In the genomic region with DNA sequence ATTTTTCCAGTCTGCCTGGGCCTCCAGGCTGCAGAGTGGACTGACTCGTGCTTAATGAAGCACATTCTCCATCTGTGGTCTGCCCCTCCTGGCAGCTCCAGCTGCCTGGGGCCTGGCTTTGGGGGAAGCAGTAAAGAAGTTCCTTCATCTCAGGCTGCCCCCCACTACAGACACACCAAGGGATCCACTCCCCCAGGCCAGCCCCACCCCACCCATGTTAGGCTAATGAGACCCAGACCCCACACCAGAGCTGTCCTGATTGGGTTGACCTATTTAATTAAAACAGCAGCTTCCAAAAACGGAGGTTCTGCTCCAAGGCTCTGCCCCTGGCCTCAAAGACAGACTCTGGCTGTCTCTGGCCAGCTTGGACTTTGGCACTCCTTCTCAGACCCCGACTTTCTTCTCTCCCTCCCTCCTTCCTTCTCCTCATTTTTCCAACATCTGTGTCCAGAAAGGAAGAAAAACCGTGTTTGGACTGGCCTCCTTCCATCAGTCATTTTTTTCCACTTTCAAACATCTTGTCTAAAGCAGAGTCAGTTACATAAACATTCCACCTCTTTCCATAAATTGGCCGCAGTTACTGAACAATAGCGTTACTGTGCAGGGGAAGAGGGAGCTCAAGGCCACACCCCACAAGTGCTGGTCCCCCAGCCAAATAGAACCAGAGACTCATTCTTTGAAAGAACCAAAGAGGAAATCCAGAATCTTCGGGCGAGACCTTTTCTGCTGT, we compare ENCODE assay signal across 12 cellular contexts. TPM values are rescaled to one million over a fixed set of nuclear protein-coding genes. Genes with fewer than 3 reads are reported as not detected.
DNase-seq lines count a peak whose midpoint lies in the region; ATAC-seq, FAIRE-seq and TF ChIP-seq lines count a peak whose summit lies in the region.
"Had no signal": no experiment of that assay in that cellular context is flagged by ENCODE, and none has a peak within 500 bp of the region (broad histone marks: within the 10 kb centered on the region; RNA-seq: fewer than 3 reads in every experiment).

No MANE protein-coding gene starts in this region.

- peaks cover 10% of the 10 kb centered on the region for H3K27me3 Mint-ChIP-seq in type B pancreatic cell

- H3K9me1 ChIP-seq in keratinocyte (ENCODE audit: control insufficient read depth, extremely low read depth, insufficient read depth, low read length), result no peaks in the 10 kb centered on the region

- peak overlapping the region; percentile 45 for H3K4me2 ChIP-seq in mammary epithelial cell (ENCODE audit: insufficient read depth, low read depth, low read length)
- no peak overlapping the region for H3K4me2 ChIP-seq in keratinocyte (ENCODE audit: control insufficient read depth, extremely low read depth, insufficient read depth, low read depth, low read length)

- H3K79me2 ChIP-seq in mammary epithelial cell (ENCODE audit: insufficient read depth, low read length) (no peaks in the 10 kb centered on the region), keratinocyte (ENCODE audit: control insufficient read depth, insufficient read depth, low read length) (no peaks in the 10 kb centered on the region)

- intact Hi-C loops in mammary epithelial cell (cut with micrococcal nuclease), result loop anchor here (5.0 kb wide), 1 partner anchor 35 kb away; no protein-coding TSS in a partner anchor

- H3K9ac ChIP-seq in mammary epithelial cell (ENCODE audit: insufficient read depth, low read length) (no peak overlapping the region), keratinocyte (ENCODE audit: control insufficient read depth, extremely low read depth, insufficient read depth, low read length) (no peak overlapping the region)

- H3K36me3 ChIP-seq in mammary epithelial cell (ENCODE audit: insufficient read depth, low read length), result no peaks in the 10 kb centered on the region
- H3K36me3 ChIP-seq in keratinocyte (ENCODE audit: control insufficient read depth in 2 of 2, extremely low read depth in 1 of 2, insufficient read depth in 2 of 2, low read length in 2 of 2), result no peaks in the 10 kb centered on the region

- H3K9me3 Mint-ChIP-seq in type B pancreatic cell, result no peaks in the 10 kb centered on the region
- H3K9me3 Mint-ChIP-seq: central memory CD8-positive, alpha-beta T cell had no signal

- H4K20me1 ChIP-seq in mammary epithelial cell (ENCODE audit: insufficient read depth, low read length), result no peaks in the 10 kb centered on the region
- H4K20me1 ChIP-seq in keratinocyte (ENCODE audit: control insufficient read depth, extremely low read depth, insufficient read depth, low read length), result no peaks in the 10 kb centered on the region

- no peak overlapping the region for H3K4me3 Mint-ChIP-seq in type B pancreatic cell
- H3K4me3 Mint-ChIP-seq: central memory CD8-positive, alpha-beta T cell; T-helper 17 cell had no signal

- peak overlapping the region; percentile 42 for H3K27ac ChIP-seq in mammary epithelial cell (ENCODE audit: insufficient read depth, low read depth, low read length)
- H3K27ac ChIP-seq in keratinocyte (ENCODE audit: control insufficient read depth, insufficient read depth, low read length), result no peak overlapping the region

- DNase-seq in HFF-Myc (ENCODE audit: extremely low read depth, low read depth) (peak; percentile 94), mammary epithelial cell (peak; percentile 72), keratinocyte (ENCODE audit: low read depth, low spot score) (no peak), stromal cell of bone marrow (ENCODE audit: low read depth) (peak; percentile 93), type B pancreatic cell (ENCODE audit: extremely low spot score, unreplicated experiment) (no peak), HT-29 (ENCODE audit: low spot score) (no peak)
- DNase-seq: activated CD8-positive, alpha-beta memory T cell treated with anti-CD3 and anti-CD28 coated beads, Interleukin-2, amount 50 U/mL, for 48 hours; NCI-H345; T-helper 17 cell had no signal

- H3K4me1 Mint-ChIP-seq in type B pancreatic cell (ENCODE audit: unreplicated experiment), result peaks cover 16% of the 10 kb centered on the region
- H3K4me1 Mint-ChIP-seq: central memory CD8-positive, alpha-beta T cell; T-helper 17 cell had no signal

- no peaks in the 10 kb centered on the region for H3K36me3 Mint-ChIP-seq in type B pancreatic cell

- H3K4me3 ChIP-seq in HFF-Myc (replicated peaks; ENCODE audit: low read depth, low read length) (no peak overlapping the region), mammary epithelial cell (replicated peaks in 1 of 3; ENCODE audit: insufficient read depth in 1 of 3, low read depth in 2 of 3, low read length in 3 of 3) (no peak overlapping the region), keratinocyte (ENCODE audit: control insufficient read depth in 2 of 3, extremely low read depth in 1 of 3, insufficient read depth in 2 of 3, low read depth in 1 of 3, low read length in 3 of 3) (no peak overlapping the region)

- dilution Hi-C loops in mammary epithelial cell (cut with HindIII; ENCODE audit: low sequenced_read_pairs), result no loop called here
- dilution Hi-C loops in keratinocyte (cut with MboI; ENCODE audit: extremely low pct_ligation_motif_present, low sequenced_read_pairs), result no loop called here

- H3K9me3 ChIP-seq in mammary epithelial cell (replicated peaks; ENCODE audit: insufficient read depth, low read length) (no peaks in the 10 kb centered on the region), keratinocyte (ENCODE audit: control insufficient read depth, low read depth, low read length) (no peaks in the 10 kb centered on the region)

- CTCF ChIA-PET in mammary epithelial cell (lab: Charles Lee; ENCODE audit: low non-redundant PET), result no interaction called here

- no peak for ATAC-seq in activated CD4-positive, CD25-positive, alpha-beta regulatory T cell treated with anti-CD3 and anti-CD28 coated beads, Interleukin-2, amount 50 U/mL, for 24 hours
- no peak for ATAC-seq in GM19397 (IDR thresholded peaks at IDR 0.05; ENCODE audit: unreplicated experiment)
- ATAC-seq: T-helper 17 cell had no signal

- BruUV-seq in mammary epithelial cell (replicated peaks; lab: Mats Ljungman, UMichigan), result no TSS peak

- H3K27me3 ChIP-seq in mammary epithelial cell (ENCODE audit: insufficient read depth, low read length), result no peaks in the 10 kb centered on the region
- H3K27me3 ChIP-seq in keratinocyte (ENCODE audit: control insufficient read depth, extremely low read depth, insufficient read depth, low read length), result no peaks in the 10 kb centered on the region

- peak overlapping the region; percentile 84 for H2AFZ ChIP-seq in mammary epithelial cell (ENCODE audit: low read depth, low read length)
- H2AFZ ChIP-seq in keratinocyte (ENCODE audit: control insufficient read depth, low read length), result peak overlapping the region; percentile 7

- peak; percentile 72 for FAIRE-seq in keratinocyte (lab: Jason Lieb, UNC)

- WGBS in mammary epithelial cell (ENCODE audit: low coverage, missing lambda C conversion rate), result 4% methylated on average over 7 of the region's 8 CpGs

- H3K4me1 ChIP-seq in mammary epithelial cell (ENCODE audit: insufficient read depth, low read length), result peaks cover 29% of the 10 kb centered on the region
- H3K4me1 ChIP-seq in keratinocyte (ENCODE audit: control insufficient read depth, extremely low read depth, insufficient read depth, low read length), result peaks cover 20% of the 10 kb centered on the region

- no peak overlapping the region for H3K27ac Mint-ChIP-seq in type B pancreatic cell
- H3K27ac Mint-ChIP-seq: T-helper 17 cell had no signal

- TF ChIP-seq CTCF in HFF-Myc (IDR thresholded peaks at IDR 0.05; ENCODE audit: low read depth, low read length, missing control alignments) (no peak), mammary epithelial cell (conservative IDR thresholded peaks at IDR 0.05 in 1 of 2, IDR thresholded peaks at IDR 0.05 in 1 of 2; ENCODE audit: extremely low read depth in 1 of 2, insufficient read depth in 1 of 2, low read depth in 1 of 2, low read length in 2 of 2) (no peak), keratinocyte (optimal IDR thresholded peaks at IDR 0.05 in 1 of 3, IDR thresholded peaks at IDR 0.05 in 1 of 3, conservative IDR thresholded peaks at IDR 0.05 in 1 of 3; ENCODE audit: extremely low read depth in 1 of 3, insufficient read depth in 2 of 3, low read length in 3 of 3) (no peak), type B pancreatic cell (conservative IDR thresholded peaks at IDR 0.05) (no peak)

- in situ Hi-C loops in mammary epithelial cell (cut with MboI; ENCODE audit: low sequenced_read_pairs in 2 of 2), result no loop called here

RNA-seq across cellular contexts. Expression of gene SERTAD4, which starts 29.7 kb away (rescaled TPM):
- total RNA-seq in mammary epithelial cell, result 1 to 10 TPM in 1 of 2 donors, under 1 TPM in 1; 0.67 to 4.8 TPM
- 4.1 TPM for polyA plus RNA-seq in mammary epithelial cell
- polyA minus RNA-seq in mammary epithelial cell, result 4.2 TPM
- 0.64 to 5.1 TPM (median 3.4 TPM) in 3 replicates for polyA plus RNA-seq in keratinocyte
- polyA plus RNA-seq in keratinocyte (2011; ENCODE audit: low read depth), result not detected
- 1.3 and 2.0 TPM in 2 replicates for polyA plus RNA-seq in keratinocyte (2011; cell fraction: cytosol; rRNA removed)
- 1.3 and 1.4 TPM in 2 replicates for polyA plus RNA-seq in keratinocyte (2011; cell fraction: nucleus; rRNA removed)
- polyA plus RNA-seq in keratinocyte (2012; ENCODE audit: low replicate concordance), result 0.17 and 3.9 TPM in 2 replicates
- polyA minus RNA-seq in keratinocyte, result 0.20 to 2.5 TPM (median 1.6 TPM) in 3 replicates
- polyA minus RNA-seq in keratinocyte (2011; cell fraction: cytosol; rRNA and poly(A)+ RNA removed), result not detected
- polyA minus RNA-seq in keratinocyte (2011; cell fraction: nucleus; rRNA and poly(A)+ RNA removed), result 0.21 and 1.1 TPM in 2 replicates
- total RNA-seq in type B pancreatic cell (ENCODE audit: low replicate concordance), result 4.6 and 11.4 TPM in 2 replicates
- total RNA-seq in HT-29 (2014; rRNA removed; shearing (Covaris generic)), result 0.23 and 0.99 TPM in 2 replicates
- total RNA-seq: T-helper 17 cell had no signal

Comparison
In these comparisons a context has a peak if more than half of its experiments do, and no peak if none do; other contexts are left out.
1. DNase-seq: peak in HFF-Myc (single experiment), mammary epithelial cell (single experiment) and stromal cell of bone marrow (single experiment); none in keratinocyte (single experiment), type B pancreatic cell (single experiment) and HT-29 (single experiment).